Comparison of ENCODE assay signal across 4 cellular contexts in the genomic region with DNA sequence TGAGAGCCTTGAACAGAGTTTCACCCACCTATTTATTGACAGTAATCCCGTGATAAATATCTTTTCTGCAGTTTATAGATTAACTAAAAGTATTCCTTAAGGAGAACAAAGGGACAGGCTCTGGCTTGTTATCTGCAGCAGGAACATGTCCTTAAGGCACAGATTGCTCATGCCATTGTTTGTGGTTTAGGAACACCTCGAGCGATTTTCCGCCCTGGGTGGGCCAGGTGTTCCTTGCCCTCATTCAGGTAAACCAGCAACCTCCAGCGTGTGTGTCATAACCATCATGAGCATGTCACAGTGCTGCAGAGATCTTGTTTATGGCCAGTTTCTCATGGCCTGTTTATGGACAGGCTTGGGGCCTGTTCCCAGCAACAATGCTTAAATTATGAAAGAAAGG. TPM values are rescaled to one million over a fixed set of nuclear protein-coding genes. Genes with fewer than 3 reads are reported as not detected.
"Had no signal": no experiment of that assay in that cellular context is flagged by ENCODE, and none has a peak within 500 bp of the region (broad histone marks: within the 10 kb centered on the region; RNA-seq: fewer than 3 reads in every experiment).

No MANE protein-coding gene starts in this region.

RNA-seq across cellular contexts. Expression of a gene that starts 6.6 kb away (rescaled TPM):
- total RNA-seq: epithelial cell of proximal tubule, osteocyte, smooth muscle cell had no signal
- polyA plus RNA-seq: fibroblast of lung, smooth muscle cell had no signal

RNA-seq across cellular contexts. Expression of a gene that starts 57.6 kb away (rescaled TPM):
- total RNA-seq: epithelial cell of proximal tubule, fibroblast of lung, osteocyte, smooth muscle cell had no signal
- polyA plus RNA-seq: fibroblast of lung, smooth muscle cell had no signal
